Comparison of ENCODE assay signal across 8 cellular contexts in genomic region chr6:151324079-151324825, GRCh38.
DNase-seq lines count a peak whose midpoint lies in the region; ATAC-seq and TF ChIP-seq lines count a peak whose summit lies in the region.

No MANE protein-coding gene starts in this region.

- DNase-seq in GM04503 (ENCODE audit: low read depth) (peak; percentile 48), NCI-H2196 (lab: John Stamatoyannopoulos, UW; ENCODE audit: unreplicated experiment) (peak; percentile 86), WERI-Rb-1 (peak; percentile 73), T47D (ENCODE audit: low read depth in 1 of 2, low spot score in 1 of 2) (peak; percentile 33 to 64), islet precursor cell (peak; percentile 93)
- peak; percentile 50 to 73 (median 56) for DNase-seq in stimulated activated CD4-positive, alpha-beta T cell treated with anti-CD3 and anti-CD28 coated beads, Interleukin-12 subunit alpha, Interleukin-12 subunit beta, amount 100 ng/mL, for 48 hours (ENCODE audit: low read depth in 2 of 3, low spot score in 1 of 3)

- no peaks in the 10 kb centered on the region for H3K36me3 ChIP-seq in WERI-Rb-1

- in situ Hi-C loops in T47D (cut with HindIII; ENCODE audit: low pct_unique_long_range_greater_than_20kb, low sequenced_read_pairs): no loop called here

- TF ChIP-seq CTCF in WERI-Rb-1 (IDR thresholded peaks at IDR 0.05; ENCODE audit: low read depth, low read length): peak; percentile 97

- no peak overlapping the region for H3K4me3 ChIP-seq in WERI-Rb-1 (ENCODE audit: low read depth, low read length)

- H3K27me3 ChIP-seq in WERI-Rb-1 (ENCODE audit: insufficient read depth, low read depth, severe bottlenecking): no peaks in the 10 kb centered on the region

- peaks cover 2% of the 10 kb centered on the region for H3K9me3 ChIP-seq in WERI-Rb-1 (ENCODE audit: severe bottlenecking)

- H3K27ac ChIP-seq in WERI-Rb-1: no peak overlapping the region; the same call in 1 of the 2 replicates

- ATAC-seq in HG02943 (IDR thresholded peaks at IDR 0.05; ENCODE audit: low read depth, unreplicated experiment) (peak; percentile 71), GM18858 (IDR thresholded peaks at IDR 0.05; ENCODE audit: unreplicated experiment) (no peak)
